ENCODE assay signal across 8 cellular contexts in genomic region chr22:26658161-26658560, GRCh38. TPM values are rescaled to one million over a fixed set of nuclear protein-coding genes. Genes with fewer than 3 reads are reported as not detected.
DNase-seq lines count a peak whose midpoint lies in the region; ATAC-seq, FAIRE-seq and TF ChIP-seq lines count a peak whose summit lies in the region.

No MANE protein-coding gene starts in this region.

- BruUV-seq in endothelial cell of umbilical vein (replicated peaks; lab: Mats Ljungman, UMichigan), result no TSS peak

- POLR2A ChIA-PET in endothelial cell of umbilical vein (lab: Charles Lee), result no interaction called here

- H3K4me2 ChIP-seq in endothelial cell of umbilical vein (ENCODE audit: insufficient read depth, low read length), result peak overlapping the region; percentile 87

- H3K27me3 ChIP-seq in Peyer's patch (peaks cover 0 to 12% of the 10 kb centered on the region in 2 donors), endothelial cell of umbilical vein (ENCODE audit: control insufficient read depth in 2 of 2, insufficient read depth in 2 of 2, low read length in 2 of 2) (peaks cover 24 to 52% of the 10 kb centered on the region in 2 experiments), small intestine (ENCODE audit: control insufficient read depth in 2 of 2, insufficient read depth in 2 of 2, low read length in 2 of 2) (peaks cover 0 to 8% of the 10 kb centered on the region in 2 donors)

- H3K4me1 ChIP-seq in Peyer's patch, result peaks cover 0 to 16% (median 4%) of the 10 kb centered on the region in 4 donors
- H3K4me1 ChIP-seq in endothelial cell of umbilical vein (ENCODE audit: control insufficient read depth, extremely low read depth, insufficient read depth, low read length), result peaks cover 13% of the 10 kb centered on the region
- H3K4me1 ChIP-seq in small intestine (ENCODE audit: control insufficient read depth in 2 of 2, insufficient read depth in 1 of 2, low read depth in 1 of 2, low read length in 1 of 2), result peaks cover 0 to 4% of the 10 kb centered on the region in 2 donors

- DNase-seq in NCI-H2171 treated with DMSO at 0.1 percent for 48 hours (lab: John Stamatoyannopoulos, UW) (peak; percentile 38), NCI-H2171 (lab: John Stamatoyannopoulos, UW) (no peak), Peyer's patch (no peak), endothelial cell of umbilical vein (ENCODE audit: low read depth, low spot score) (no peak), skeletal muscle cell (ENCODE audit: low read depth) (no peak), small intestine (no peak)

- intact Hi-C loops in endothelial cell of umbilical vein (cut with micrococcal nuclease), result no loop called here

- TF ChIP-seq CTCF in Peyer's patch (IDR thresholded peaks at IDR 0.05), result no peak
- no peak for TF ChIP-seq CTCF in endothelial cell of umbilical vein (IDR thresholded peaks at IDR 0.05; ENCODE audit: extremely low read depth in 1 of 2, insufficient read depth in 1 of 2, low read depth in 1 of 2, low read length in 2 of 2)

- H3K36me3 ChIP-seq in Peyer's patch (no peaks in the 10 kb centered on the region), endothelial cell of umbilical vein (ENCODE audit: control insufficient read depth in 2 of 2, extremely low read depth in 1 of 2, insufficient read depth in 2 of 2, low read length in 2 of 2) (no peaks in the 10 kb centered on the region), small intestine (ENCODE audit: control insufficient read depth in 2 of 2, insufficient read depth in 2 of 2, low read length in 2 of 2) (no peaks in the 10 kb centered on the region)

- ATAC-seq in GM21367 (IDR thresholded peaks at IDR 0.05; ENCODE audit: unreplicated experiment), result no peak
- ATAC-seq in HG03342 (IDR thresholded peaks at IDR 0.05; ENCODE audit: unreplicated experiment), result no peak

- H3K27ac ChIP-seq in Peyer's patch, result peak overlapping the region in 1 of 4 donors; percentile 59
- H3K27ac ChIP-seq in endothelial cell of umbilical vein (ENCODE audit: insufficient read depth, low read depth, low read length), result no peak overlapping the region
- no peak overlapping the region for H3K27ac ChIP-seq in small intestine (ENCODE audit: low read depth in 1 of 2, low read length in 1 of 2)

- dilution Hi-C loops in endothelial cell of umbilical vein (cut with MboI; ENCODE audit: extremely low pct_ligation_motif_present, low sequenced_read_pairs), result no loop called here

- FAIRE-seq in endothelial cell of umbilical vein (lab: Jason Lieb, UNC), result no peak
- no peak for FAIRE-seq in small intestine (lab: Jason Lieb, UNC)

- WGBS in small intestine, 3 donors, result 4 to 8% (median 5%) methylated on average over 11 of the region's 11 CpGs

- CTCF ChIA-PET in endothelial cell of umbilical vein (lab: Charles Lee), result no interaction called here

- no peaks in the 10 kb centered on the region for H4K20me1 ChIP-seq in endothelial cell of umbilical vein (replicated peaks; ENCODE audit: control insufficient read depth, extremely low read depth, insufficient read depth, low read length)

- peak overlapping the region; percentile 31 to 52 (median 44) for H3K4me3 ChIP-seq in Peyer's patch
- no peak overlapping the region for H3K4me3 ChIP-seq in endothelial cell of umbilical vein (replicated peaks in 1 of 3; ENCODE audit: insufficient read depth in 1 of 3, low read depth in 1 of 3, low read length in 3 of 3)
- H3K4me3 ChIP-seq in skeletal muscle cell (ENCODE audit: low read depth, low read length), result peak overlapping the region; percentile 22
- peak overlapping the region in 1 of 2 donors; percentile 30 for H3K4me3 ChIP-seq in small intestine (ENCODE audit: low read depth in 1 of 2, low read length in 2 of 2)

- TF ChIP-seq POLR2A in Peyer's patch (IDR thresholded peaks at IDR 0.05) (no peak), endothelial cell of umbilical vein (IDR thresholded peaks at IDR 0.05; ENCODE audit: low read depth, low read length) (no peak)

- H3K9ac ChIP-seq in endothelial cell of umbilical vein (replicated peaks; ENCODE audit: extremely low read depth, insufficient read depth, low read length), result no peak overlapping the region

- H3K9me3 ChIP-seq in Peyer's patch (no peaks in the 10 kb centered on the region), endothelial cell of umbilical vein (replicated peaks; ENCODE audit: control insufficient read depth, insufficient read depth, low read length) (no peaks in the 10 kb centered on the region), small intestine (ENCODE audit: control insufficient read depth, low read depth) (no peaks in the 10 kb centered on the region)

- no peaks in the 10 kb centered on the region for H3K79me2 ChIP-seq in endothelial cell of umbilical vein (ENCODE audit: control insufficient read depth, insufficient read depth, low read length)

- peak overlapping the region; percentile 65 for H2AFZ ChIP-seq in endothelial cell of umbilical vein (ENCODE audit: low read depth, low read length)

- H3K9me1 ChIP-seq in endothelial cell of umbilical vein (replicated peaks; ENCODE audit: control insufficient read depth, extremely low read depth, insufficient read depth, low read length), result no peaks in the 10 kb centered on the region

TF ChIP-seq in endothelial cell of umbilical vein, 7 proteins besides CTCF, POLR2A, EP300 and RAD21:
- no peak for TF ChIP-seq GATA2 (IDR thresholded peaks at IDR 0.05; ENCODE audit: insufficient read depth, insufficient read length, low read depth, low read length)
- TF ChIP-seq FOS (IDR thresholded peaks at IDR 0.05; ENCODE audit: borderline replicate concordance, insufficient read depth, low read length), result no peak
- TF ChIP-seq POLR2AphosphoS5 (IDR thresholded peaks at IDR 0.05; ENCODE audit: insufficient read depth, low read depth, low read length), result no peak
- TF ChIP-seq EZH2 (IDR thresholded peaks at IDR 0.05; ENCODE audit: borderline replicate concordance, low read depth, low read length, severe bottlenecking), result no peak
- TF ChIP-seq MAX (IDR thresholded peaks at IDR 0.05; ENCODE audit: insufficient read depth, insufficient read length), result no peak
- TF ChIP-seq MYC (IDR thresholded peaks at IDR 0.05; ENCODE audit: low read depth, low read length), result no peak
- TF ChIP-seq JUN (IDR thresholded peaks at IDR 0.05; ENCODE audit: borderline replicate concordance, insufficient read depth, insufficient read length, low read depth), result no peak

RNA-seq across cellular contexts. Expression of gene MIAT, which starts 0.8 kb away (rescaled TPM):
- 10 to 100 TPM in 1 of 4 donors, 1 to 10 TPM in 3; 2.5 to 31.4 (median 5.9) TPM for total RNA-seq in Peyer's patch
- total RNA-seq in endothelial cell of umbilical vein, result 0.53 and 0.80 TPM in 2 replicates
- polyA plus RNA-seq in endothelial cell of umbilical vein, result 0.03 and 0.05 TPM in 2 replicates
- polyA plus RNA-seq in endothelial cell of umbilical vein (2011; cell fraction: cytosol; rRNA removed), result 0.03 and 0.06 TPM in 2 replicates
- polyA plus RNA-seq in endothelial cell of umbilical vein (2011; cell fraction: nucleus; rRNA removed), result 0.51 and 0.70 TPM in 2 replicates
- 0.04 and 0.07 TPM in 2 replicates for polyA plus RNA-seq in endothelial cell of umbilical vein (2012)
- polyA minus RNA-seq in endothelial cell of umbilical vein, result 0.46 and 0.81 TPM in 2 replicates
- not detected for polyA minus RNA-seq in endothelial cell of umbilical vein (2011; cell fraction: cytosol; rRNA and poly(A)+ RNA removed)
- 1.3 and 2.0 TPM in 2 replicates for polyA minus RNA-seq in endothelial cell of umbilical vein (2011; cell fraction: nucleus; rRNA and poly(A)+ RNA removed)
- 1 to 10 TPM in 1 of 3 donors, under 1 TPM in 1, not detected in 1; 0.27 to 1.3 TPM for polyA plus RNA-seq in small intestine

RNA-seq across cellular contexts. Expression of gene CRYBA4, which starts 36.4 kb away (rescaled TPM):
- total RNA-seq in Peyer's patch (not detected), endothelial cell of umbilical vein (not detected in 2 replicates)
- polyA plus RNA-seq in endothelial cell of umbilical vein (not detected in 2 replicates), small intestine (under 1 TPM in 1 of 3 donors, not detected in 2; 0.10 TPM)
- polyA plus RNA-seq in endothelial cell of umbilical vein (2011; cell fraction: cytosol; rRNA removed), result not detected in 2 replicates
- polyA plus RNA-seq in endothelial cell of umbilical vein (2011; cell fraction: nucleus; rRNA removed), result not detected in 2 replicates
- polyA plus RNA-seq in endothelial cell of umbilical vein (2012), result not detected in 2 replicates
- not detected in 2 replicates for polyA minus RNA-seq in endothelial cell of umbilical vein
- not detected for polyA minus RNA-seq in endothelial cell of umbilical vein (2011; cell fraction: cytosol; rRNA and poly(A)+ RNA removed)
- not detected in 2 replicates for polyA minus RNA-seq in endothelial cell of umbilical vein (2011; cell fraction: nucleus; rRNA and poly(A)+ RNA removed)

RNA-seq across cellular contexts. Expression of gene CRYBB1, which starts 40.3 kb away (rescaled TPM):
- total RNA-seq in Peyer's patch (not detected), endothelial cell of umbilical vein (not detected in 2 replicates)
- polyA plus RNA-seq in endothelial cell of umbilical vein (not detected in 2 replicates), small intestine (under 1 TPM in 1 of 3 donors, not detected in 2; 0.75 TPM)
- polyA plus RNA-seq in endothelial cell of umbilical vein (2011; cell fraction: cytosol; rRNA removed), result not detected in 2 replicates
- polyA plus RNA-seq in endothelial cell of umbilical vein (2011; cell fraction: nucleus; rRNA removed), result not detected in 2 replicates
- polyA plus RNA-seq in endothelial cell of umbilical vein (2012), result not detected in 2 replicates
- not detected in 2 replicates for polyA minus RNA-seq in endothelial cell of umbilical vein
- not detected for polyA minus RNA-seq in endothelial cell of umbilical vein (2011; cell fraction: cytosol; rRNA and poly(A)+ RNA removed)
- not detected in 2 replicates for polyA minus RNA-seq in endothelial cell of umbilical vein (2011; cell fraction: nucleus; rRNA and poly(A)+ RNA removed)

Comparison
In these comparisons a context has a peak if more than half of its experiments do, and no peak if none do; other contexts are left out.
1. H3K4me3 ChIP-seq: peak in Peyer's patch (4 of 4) and skeletal muscle cell (single experiment); none in endothelial cell of umbilical vein (0 of 3).